ENCODE assay signal across 12 cellular contexts in genomic region chr1:3161130-3161840, GRCh38.
DNase-seq lines count a peak whose midpoint lies in the region; ATAC-seq, FAIRE-seq and TF ChIP-seq lines count a peak whose summit lies in the region.
"Had no signal": no experiment of that assay in that cellular context is flagged by ENCODE, and none has a peak within 500 bp of the region (broad histone marks: within the 10 kb centered on the region; RNA-seq: fewer than 3 reads in every experiment).

No MANE protein-coding gene starts in this region.

- no peak overlapping the region for H3K27ac ChIP-seq in CD8-positive, alpha-beta T cell (ENCODE audit: low read depth, low read length)
- H3K27ac ChIP-seq: breast epithelium, gastrocnemius medialis had no signal

- no peaks in the 10 kb centered on the region for H3K9me3 ChIP-seq in CD8-positive, alpha-beta T cell (ENCODE audit: low read length)
- H3K9me3 ChIP-seq: breast epithelium, gastrocnemius medialis had no signal

- H3K27ac Mint-ChIP-seq in CD8-positive, alpha-beta T cell = no peak overlapping the region
- no peak overlapping the region for H3K27ac Mint-ChIP-seq in activated T-cell treated with anti-CD3 and anti-CD28 coated beads, Interleukin-2, amount 50 U/mL, for 72 hours
- no peak overlapping the region for H3K27ac Mint-ChIP-seq in stimulated activated effector memory CD8-positive, alpha-beta T cell treated with anti-CD3 and anti-CD28 coated beads, Interleukin-12 subunit alpha, Interleukin-12 subunit beta, amount 100 ng/mL, for 72 hours

- CTCF ChIA-PET in CD8-positive, alpha-beta T cell (lab: Charles Lee) = no interaction called here

- H3K4me1 ChIP-seq in CD8-positive, alpha-beta T cell (ENCODE audit: insufficient read depth, low read length) = peaks cover 3% of the 10 kb centered on the region
- H3K4me1 ChIP-seq: breast epithelium, gastrocnemius medialis had no signal

- no peak for TF ChIP-seq CTCF in CD8-positive, alpha-beta T cell (IDR thresholded peaks at IDR 0.05)

- H3K27me3 Mint-ChIP-seq in CD8-positive, alpha-beta T cell (ENCODE audit: low read depth) = peaks cover 14% of the 10 kb centered on the region
- H3K27me3 Mint-ChIP-seq in activated T-cell treated with anti-CD3 and anti-CD28 coated beads, Interleukin-2, amount 50 U/mL, for 72 hours (ENCODE audit: low read depth) = peaks cover 2% of the 10 kb centered on the region

- H3K4me1 Mint-ChIP-seq in CD8-positive, alpha-beta T cell (ENCODE audit: low read depth) = peaks cover 6% of the 10 kb centered on the region
- no peaks in the 10 kb centered on the region for H3K4me1 Mint-ChIP-seq in activated T-cell treated with anti-CD3 and anti-CD28 coated beads, Interleukin-2, amount 50 U/mL, for 72 hours (ENCODE audit: low read depth)
- no peaks in the 10 kb centered on the region for H3K4me1 Mint-ChIP-seq in stimulated activated effector memory CD8-positive, alpha-beta T cell treated with anti-CD3 and anti-CD28 coated beads, Interleukin-12 subunit alpha, Interleukin-12 subunit beta, amount 100 ng/mL, for 72 hours

- ATAC-seq in CD8-positive, alpha-beta T cell = no peak
- ATAC-seq in activated T-cell treated with anti-CD3 and anti-CD28 coated beads, Interleukin-2, amount 50 U/mL, for 72 hours (replicated peaks in 1 of 2) = no peak
- peak; percentile 4 for ATAC-seq in stimulated activated effector memory CD8-positive, alpha-beta T cell treated with anti-CD3 and anti-CD28 coated beads, Interleukin-12 subunit alpha, Interleukin-12 subunit beta, amount 100 ng/mL, for 72 hours
- ATAC-seq: gastrocnemius medialis had no signal

- peak overlapping the region; percentile 45 for H3K4me3 Mint-ChIP-seq in CD8-positive, alpha-beta T cell
- H3K4me3 Mint-ChIP-seq in activated T-cell treated with anti-CD3 and anti-CD28 coated beads, Interleukin-2, amount 50 U/mL, for 72 hours = peak overlapping the region; percentile 46 to 67
- H3K4me3 Mint-ChIP-seq in stimulated activated effector memory CD8-positive, alpha-beta T cell treated with anti-CD3 and anti-CD28 coated beads, Interleukin-12 subunit alpha, Interleukin-12 subunit beta, amount 100 ng/mL, for 72 hours = peak overlapping the region; percentile 30

- DNase-seq in CD8-positive, alpha-beta T cell = no peak
- DNase-seq in activated T-cell treated with anti-CD3 and anti-CD28 coated beads, Interleukin-2, amount 50 U/mL, for 72 hours = no peak
- DNase-seq in globus pallidus (ENCODE audit: low spot score) (peak; percentile 66), NCI-H1092 (lab: John Stamatoyannopoulos, UW) (no peak), urothelium cell line (ENCODE audit: low spot score) (no peak), GF-D8 (lab: John Stamatoyannopoulos, UW) (no peak)
- DNase-seq in stimulated activated effector memory CD8-positive, alpha-beta T cell treated with anti-CD3 and anti-CD28 coated beads, Interleukin-12 subunit alpha, Interleukin-12 subunit beta, amount 100 ng/mL, for 72 hours (ENCODE audit: low spot score in 2 of 2) = no peak
- DNase-seq: Calu3; gastrocnemius medialis; NCI-H2171 treated with DMSO at 0.1 percent for 48 hours; stimulated activated CD8-positive, alpha-beta memory T cell treated with anti-CD3 and anti-CD28 coated beads, Interleukin-4, amount 100 ng/mL, for 48 hours had no signal

- no peak for FAIRE-seq in urothelium cell line (lab: Jason Lieb, UNC)

- H3K36me3 ChIP-seq in CD8-positive, alpha-beta T cell (ENCODE audit: insufficient read depth, low read length) = no peaks in the 10 kb centered on the region
- H3K36me3 ChIP-seq: breast epithelium, gastrocnemius medialis had no signal

- H3K36me3 Mint-ChIP-seq in CD8-positive, alpha-beta T cell = no peaks in the 10 kb centered on the region
- no peaks in the 10 kb centered on the region for H3K36me3 Mint-ChIP-seq in activated T-cell treated with anti-CD3 and anti-CD28 coated beads, Interleukin-2, amount 50 U/mL, for 72 hours (ENCODE audit: insufficient read depth in 2 of 2)
- no peaks in the 10 kb centered on the region for H3K36me3 Mint-ChIP-seq in stimulated activated effector memory CD8-positive, alpha-beta T cell treated with anti-CD3 and anti-CD28 coated beads, Interleukin-12 subunit alpha, Interleukin-12 subunit beta, amount 100 ng/mL, for 72 hours

- no peaks in the 10 kb centered on the region for H3K9me3 Mint-ChIP-seq in CD8-positive, alpha-beta T cell
- H3K9me3 Mint-ChIP-seq in activated T-cell treated with anti-CD3 and anti-CD28 coated beads, Interleukin-2, amount 50 U/mL, for 72 hours = no peaks in the 10 kb centered on the region
- H3K9me3 Mint-ChIP-seq in stimulated activated effector memory CD8-positive, alpha-beta T cell treated with anti-CD3 and anti-CD28 coated beads, Interleukin-12 subunit alpha, Interleukin-12 subunit beta, amount 100 ng/mL, for 72 hours = no peaks in the 10 kb centered on the region

- intact Hi-C loops in CD8-positive, alpha-beta T cell (cut with DNase I, micrococcal nuclease) = no loop called here

- H3K4me3 ChIP-seq in CD8-positive, alpha-beta T cell (ENCODE audit: low read depth, low read length) = peak overlapping the region; percentile 18
- H3K4me3 ChIP-seq: breast epithelium, gastrocnemius medialis had no signal

- H3K27me3 ChIP-seq in CD8-positive, alpha-beta T cell (ENCODE audit: insufficient read depth, low read length) = no peaks in the 10 kb centered on the region

- POLR2A ChIA-PET in CD8-positive, alpha-beta T cell (lab: Charles Lee) = no interaction called here
